In the genomic region with DNA sequence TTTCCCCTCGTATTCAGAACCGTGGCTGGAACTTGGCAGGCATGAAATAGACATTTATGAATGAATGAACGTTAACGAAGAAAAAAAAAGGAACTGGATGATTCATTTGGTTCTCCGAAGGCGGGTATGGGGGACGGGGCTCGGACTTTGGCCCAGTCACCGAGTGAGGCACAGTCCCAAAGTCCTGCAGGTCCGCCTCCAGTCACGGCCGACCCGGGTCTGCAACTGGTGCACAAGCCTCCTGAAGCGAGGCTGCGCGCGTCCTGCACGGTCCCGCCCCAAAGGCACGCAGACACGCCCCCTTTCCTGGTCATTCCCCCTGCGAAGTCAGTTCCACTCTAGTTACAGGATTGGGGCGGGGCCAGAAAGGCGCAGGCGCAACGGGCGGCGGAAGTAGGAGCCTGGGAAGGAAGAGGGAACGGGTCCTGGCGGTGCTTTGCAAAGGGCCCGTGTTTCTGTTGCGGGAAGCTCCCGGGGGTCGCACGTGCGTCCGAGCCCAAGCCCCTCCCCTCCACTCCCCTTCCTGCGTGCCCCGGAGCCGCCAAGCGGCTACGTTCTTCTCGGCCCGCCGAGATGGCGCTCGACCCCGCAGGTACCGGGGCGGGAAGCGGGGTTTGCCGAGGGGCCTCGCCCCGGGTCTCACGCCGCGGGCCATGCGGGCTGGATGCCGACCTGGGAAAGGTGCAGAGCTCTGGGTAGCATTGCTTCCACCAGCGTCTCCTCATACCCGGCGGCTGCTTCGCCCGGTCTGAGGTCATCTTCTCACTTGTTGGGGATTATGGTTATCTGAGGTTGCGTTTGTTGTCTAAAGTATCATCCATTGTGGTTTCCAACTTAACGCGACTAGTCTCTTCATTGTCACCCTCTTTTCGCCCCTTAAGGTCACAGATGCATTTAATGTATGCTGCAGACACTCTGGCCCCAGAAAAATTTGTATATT, we compare ENCODE assay signal across 8 cellular contexts. TPM values are rescaled to one million over a fixed set of nuclear protein-coding genes. Genes with fewer than 3 reads are reported as not detected.
DNase-seq lines count a peak whose midpoint lies in the region; ATAC-seq and TF ChIP-seq lines count a peak whose summit lies in the region.

A gene with protein sequence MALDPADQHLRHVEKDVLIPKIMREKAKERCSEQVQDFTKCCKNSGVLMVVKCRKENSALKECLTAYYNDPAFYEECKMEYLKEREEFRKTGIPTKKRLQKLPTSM (plus strand): TSS at position 399 of the 940 bp plus-strand sequence. CDS start 175 bp downstream, at position 574.

- H3K27me3 ChIP-seq in kidney epithelial cell (ENCODE audit: control insufficient read depth, insufficient read depth, low read length): no peaks in the 10 kb centered on the region

- H3K4me3 ChIP-seq in kidney epithelial cell (ENCODE audit: low read depth, low read length): peak within 1 kb of the TSS; percentile 96

- H3K36me3 ChIP-seq in kidney epithelial cell (ENCODE audit: control insufficient read depth, insufficient read depth, low read length): no peaks in the 10 kb centered on the region

- H3K9me3 Mint-ChIP-seq in chondrocyte (ENCODE audit: low read depth): no peaks in the 10 kb centered on the region

- ATAC-seq in HG03439 (IDR thresholded peaks at IDR 0.05; ENCODE audit: unreplicated experiment): peak; percentile 99

- H3K36me3 Mint-ChIP-seq in chondrocyte (ENCODE audit: low read depth): peaks cover 1% of the 10 kb centered on the region

- H3K27me3 Mint-ChIP-seq in chondrocyte (ENCODE audit: low read depth): peaks cover 2% of the 10 kb centered on the region

- peaks cover 20% of the 10 kb centered on the region for H3K4me1 Mint-ChIP-seq in chondrocyte (ENCODE audit: low read depth)

- H3K27ac Mint-ChIP-seq in chondrocyte (ENCODE audit: unreplicated experiment): peak within 1 kb of the TSS; percentile 69

- TF ChIP-seq CTCF in chondrocyte (IDR thresholded peaks at IDR 0.05) (peak; percentile 21), kidney epithelial cell (IDR thresholded peaks at IDR 0.05; ENCODE audit: insufficient read depth, low read length, poor library complexity, severe bottlenecking) (no peak)

- DNase-seq in AML-193 (lab: John Stamatoyannopoulos, UW) (peak; percentile 95 to 97), NCI-H510A treated with DMSO at 0.1 percent for 48 hours (lab: John Stamatoyannopoulos, UW) (peak; percentile 84), chondrocyte (ENCODE audit: low spot score) (peak; percentile 98), kidney epithelial cell (ENCODE audit: low read depth) (peak; percentile 90)
- peak; percentile 92 to 96 for DNase-seq in activated CD4-positive, alpha-beta T cell treated with anti-CD3 and anti-CD28 coated beads for 24 hours (ENCODE audit: low read depth in 2 of 2)
- DNase-seq in stimulated activated CD4-positive, alpha-beta T cell treated with anti-CD3 and anti-CD28 coated beads, Interleukin-15, amount 100 ng/mL, for 48 hours (ENCODE audit: low read depth in 2 of 2): peak; percentile 90 to 92

- peak; percentile 94 for TF ChIP-seq POLR2A in GM19193 (IDR thresholded peaks at IDR 0.05; ENCODE audit: extremely low read depth, insufficient read depth, insufficient read length)

- peak within 1 kb of the TSS; percentile 88 for H3K4me3 Mint-ChIP-seq in chondrocyte (ENCODE audit: unreplicated experiment)

RNA-seq across cellular contexts. Expression of the gene that starts here (rescaled TPM):
- total RNA-seq in chondrocyte: 9.4 to 14.4 TPM (median 13.4 TPM) in 3 replicates
- total RNA-seq in kidney epithelial cell: 4.9 and 20.1 TPM in 2 replicates

Comparison
In these comparisons a context has a peak if more than half of its experiments do, and no peak if none do; other contexts are left out.
1. Peak in every context shown above with its lines: DNase-seq, ATAC-seq and H3K4me3 ChIP-seq.